Comparison of ENCODE assay signal across 17 cellular contexts in genomic region chr1:90726716-90727480, GRCh38. TPM values are rescaled to one million over a fixed set of nuclear protein-coding genes. Genes with fewer than 3 reads are reported as not detected.
DNase-seq lines count a peak whose midpoint lies in the region; ATAC-seq lines count a peak whose summit lies in the region.
"Had no signal": no experiment of that assay in that cellular context is flagged by ENCODE, and none has a peak within 500 bp of the region (broad histone marks: within the 10 kb centered on the region; RNA-seq: fewer than 3 reads in every experiment).

No MANE protein-coding gene starts in this region.

- H3K4me1 Mint-ChIP-seq in stimulated activated naive CD8-positive, alpha-beta T cell treated with anti-CD3 and anti-CD28 coated beads, Interleukin-15, amount 100 ng/mL, for 72 hours: peaks cover 82% of the 10 kb centered on the region
- H3K4me1 Mint-ChIP-seq in naive B cell: peaks cover 37 to 60% (median 47%) of the 10 kb centered on the region in 3 donors

- peak overlapping the region; percentile 53 to 69 for H3K4me3 Mint-ChIP-seq in stimulated activated naive CD8-positive, alpha-beta T cell treated with anti-CD3 and anti-CD28 coated beads, Interleukin-15, amount 100 ng/mL, for 72 hours
- H3K4me3 Mint-ChIP-seq in naive B cell: peak overlapping the region in 5 of 8 donors; percentile 54 to 85 (median 80)

- no peak overlapping the region for H3K27ac Mint-ChIP-seq in stimulated activated naive CD8-positive, alpha-beta T cell treated with anti-CD3 and anti-CD28 coated beads, Interleukin-15, amount 100 ng/mL, for 72 hours
- H3K27ac Mint-ChIP-seq in naive B cell: peak overlapping the region in 3 of 6 donors; percentile 95 to 97 (median 97)

- no peak for DNase-seq in stimulated activated naive CD8-positive, alpha-beta T cell treated with anti-CD3 and anti-CD28 coated beads, Interleukin-15, amount 100 ng/mL, for 72 hours
- no peak for DNase-seq in stimulated activated naive CD8-positive, alpha-beta T cell treated with anti-CD3 and anti-CD28 coated beads, Interleukin-15, Interleukin-2, amounts not matched to agents 100 U/mL and 50 U/mL, for 24 hours
- DNase-seq in cerebellum (ENCODE audit: low spot score) (peak; percentile 12), naive B cell (no peak)
- DNase-seq: colonic mucosa; DMS153; NCI-H1105 treated with DMSO at 0.1 percent for 48 hours; pancreas; Right ventricle myocardium superior; stimulated activated CD4-positive, alpha-beta T cell treated with anti-CD3 and anti-CD28 coated beads, Interleukin-15, amount 100 ng/mL, for 24 hours had no signal

- ATAC-seq in stimulated activated naive CD8-positive, alpha-beta T cell treated with anti-CD3 and anti-CD28 coated beads, Interleukin-15, amount 100 ng/mL, for 72 hours: no peak
- ATAC-seq in stimulated activated naive CD8-positive, alpha-beta T cell treated with anti-CD3 and anti-CD28 coated beads, Interleukin-15, Interleukin-2, amounts not matched to agents 100 U/mL and 50 U/mL, for 24 hours: no peak
- ATAC-seq in naive B cell (ENCODE audit: low read depth in 2 of 2) (no peak), HG03095 (IDR thresholded peaks at IDR 0.05; ENCODE audit: unreplicated experiment) (no peak), HG03571 (IDR thresholded peaks at IDR 0.05; ENCODE audit: unreplicated experiment) (no peak), GM21526 (IDR thresholded peaks at IDR 0.05; ENCODE audit: low FRiP score, unreplicated experiment) (no peak), HG03342 (IDR thresholded peaks at IDR 0.05; ENCODE audit: unreplicated experiment) (no peak)

- H3K27me3 Mint-ChIP-seq in stimulated activated naive CD8-positive, alpha-beta T cell treated with anti-CD3 and anti-CD28 coated beads, Interleukin-15, amount 100 ng/mL, for 72 hours: peaks cover 99% of the 10 kb centered on the region
- H3K27me3 Mint-ChIP-seq in naive B cell: peaks cover 88 to 99% (median 96%) of the 10 kb centered on the region in 3 donors

- H3K36me3 Mint-ChIP-seq in naive B cell: peaks cover 16 to 35% of the 10 kb centered on the region in 2 donors

- no peaks in the 10 kb centered on the region for H3K9me3 Mint-ChIP-seq in stimulated activated naive CD8-positive, alpha-beta T cell treated with anti-CD3 and anti-CD28 coated beads, Interleukin-15, amount 100 ng/mL, for 72 hours
- peaks cover 4 to 67% (median 32%) of the 10 kb centered on the region in 7 donors for H3K9me3 Mint-ChIP-seq in naive B cell

RNA-seq across cellular contexts. Expression of gene BARHL2, which starts 9.8 kb away (rescaled TPM):
- total RNA-seq in cerebellum: 1.5 TPM
- polyA plus RNA-seq in naive B cell (ENCODE audit: low read depth in 6 of 6): not detected
- total RNA-seq: colonic mucosa, fibroblast of lung, pancreas, Right ventricle myocardium superior had no signal
- polyA plus RNA-seq: adipose tissue, fibroblast of lung, pancreas, thymus had no signal
